In the genomic region with DNA sequence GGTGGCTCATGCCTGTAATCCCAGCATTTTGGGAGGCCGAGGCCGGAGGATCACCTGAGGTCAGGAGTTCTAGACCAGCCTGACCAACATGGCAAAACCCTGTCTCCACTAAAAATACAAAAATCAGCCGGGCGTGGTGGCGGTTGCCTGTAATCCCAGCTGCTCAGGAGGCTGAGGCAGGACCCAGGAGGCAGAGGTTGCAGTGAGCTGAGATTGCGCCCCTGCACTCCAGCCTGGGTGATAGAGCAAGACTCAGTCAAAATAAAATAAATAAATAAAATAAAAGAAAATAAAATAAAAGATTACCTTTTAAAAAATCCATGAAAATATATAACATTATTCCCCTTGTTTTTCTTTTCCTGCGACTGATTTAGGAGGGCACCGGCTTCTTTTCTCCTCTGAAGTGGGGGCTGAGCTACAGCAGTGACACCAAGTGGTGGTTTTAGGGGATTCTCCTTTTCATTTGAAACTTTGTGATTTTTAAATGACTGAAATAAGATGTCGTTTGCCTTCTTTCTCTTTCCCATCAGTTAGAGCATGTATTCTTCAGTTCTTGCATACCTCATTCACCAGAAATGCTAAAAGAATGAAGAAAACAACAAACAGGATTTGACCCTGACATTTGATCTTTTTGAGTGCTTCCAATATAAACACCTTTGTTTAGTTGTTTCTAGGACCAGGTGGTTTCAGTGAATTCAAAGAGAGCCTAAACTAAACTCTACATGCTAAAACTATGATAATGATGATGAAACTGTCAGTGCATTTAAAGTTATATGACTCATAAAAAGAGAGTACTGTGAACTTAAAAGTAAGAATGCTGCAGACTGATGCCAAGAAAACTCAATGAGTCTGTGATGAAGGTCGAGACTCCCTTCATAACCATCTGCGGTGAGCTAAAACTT, we compare ENCODE assay signal across 9 cellular contexts. TPM values are rescaled to one million over a fixed set of nuclear protein-coding genes. Genes with fewer than 3 reads are reported as not detected.
DNase-seq lines count a peak whose midpoint lies in the region; FAIRE-seq and TF ChIP-seq lines count a peak whose summit lies in the region.
"Had no signal": no experiment of that assay in that cellular context is flagged by ENCODE, and none has a peak within 500 bp of the region (broad histone marks: within the 10 kb centered on the region; RNA-seq: fewer than 3 reads in every experiment).

No MANE protein-coding gene starts in this region.

- TF ChIP-seq CTCF in GM10266 (IDR thresholded peaks at IDR 0.05; ENCODE audit: control insufficient read depth, insufficient read depth, low read depth, missing control alignments): peak; percentile 38

- DNase-seq in GM10266 (ENCODE audit: extremely low spot score) (no peak), HS-27A (ENCODE audit: low read depth) (peak; percentile 98), RKO (ENCODE audit: low spot score) (peak; percentile 49), head of caudate nucleus (peak in 26 of 42 donors; percentile 10 to 70 (median 35)), small intestine (peak; percentile 36), KG1 (lab: John Stamatoyannopoulos, UW) (no peak), islet precursor cell (no peak), AML-193 (lab: John Stamatoyannopoulos, UW) (no peak)
- DNase-seq: upper lobe of left lung had no signal

- H3K36me3 ChIP-seq in small intestine (ENCODE audit: control insufficient read depth in 2 of 2, insufficient read depth in 2 of 2, low read length in 2 of 2): no peaks in the 10 kb centered on the region
- H3K36me3 ChIP-seq: upper lobe of left lung had no signal

- H3K27ac ChIP-seq in small intestine (ENCODE audit: low read depth in 1 of 2, low read length in 1 of 2): no peak overlapping the region
- H3K27ac ChIP-seq: upper lobe of left lung had no signal

- H3K4me3 ChIP-seq in small intestine (ENCODE audit: low read depth in 1 of 2, low read length in 2 of 2): no peak overlapping the region
- H3K4me3 ChIP-seq: upper lobe of left lung had no signal

- intact Hi-C loops in head of caudate nucleus (cut with DNase I): loop anchor here (5.0 kb wide), 1 partner anchor 162 kb away; the partner anchor contains the start of gene YARS2

- FAIRE-seq in small intestine (lab: Jason Lieb, UNC): no peak

- 45 to 50% (median 49%) methylated on average over 11 of the region's 11 CpGs for WGBS in small intestine, 3 donors

- no peaks in the 10 kb centered on the region for H3K4me1 ChIP-seq in small intestine (ENCODE audit: control insufficient read depth in 2 of 2, insufficient read depth in 1 of 2, low read depth in 1 of 2, low read length in 1 of 2)
- H3K4me1 ChIP-seq: upper lobe of left lung had no signal

- H3K9me3 ChIP-seq in small intestine (ENCODE audit: control insufficient read depth, low read depth): no peaks in the 10 kb centered on the region
- H3K9me3 ChIP-seq: upper lobe of left lung had no signal

- H3K27me3 ChIP-seq in small intestine (ENCODE audit: control insufficient read depth in 2 of 2, insufficient read depth in 2 of 2, low read length in 2 of 2): peaks cover 0 to 2% of the 10 kb centered on the region in 2 donors
- H3K27me3 ChIP-seq: upper lobe of left lung had no signal

RNA-seq across cellular contexts. Expression of gene PKP2, which starts 22.6 kb away (rescaled TPM):
- polyA plus RNA-seq in small intestine: 10 to 100 TPM; 12.7 to 34.7 (median 14.3) TPM

Comparison
In these comparisons a context has a peak if more than half of its experiments do, and no peak if none do; other contexts are left out.
1. DNase-seq: peak in HS-27A (single experiment), RKO (single experiment), head of caudate nucleus (26 of 42) and small intestine (single experiment); none in GM10266 (single experiment), KG1 (single experiment), islet precursor cell (single experiment) and AML-193 (0 of 2).